Comparison of ENCODE assay signal across 8 cellular contexts in the genomic region with DNA sequence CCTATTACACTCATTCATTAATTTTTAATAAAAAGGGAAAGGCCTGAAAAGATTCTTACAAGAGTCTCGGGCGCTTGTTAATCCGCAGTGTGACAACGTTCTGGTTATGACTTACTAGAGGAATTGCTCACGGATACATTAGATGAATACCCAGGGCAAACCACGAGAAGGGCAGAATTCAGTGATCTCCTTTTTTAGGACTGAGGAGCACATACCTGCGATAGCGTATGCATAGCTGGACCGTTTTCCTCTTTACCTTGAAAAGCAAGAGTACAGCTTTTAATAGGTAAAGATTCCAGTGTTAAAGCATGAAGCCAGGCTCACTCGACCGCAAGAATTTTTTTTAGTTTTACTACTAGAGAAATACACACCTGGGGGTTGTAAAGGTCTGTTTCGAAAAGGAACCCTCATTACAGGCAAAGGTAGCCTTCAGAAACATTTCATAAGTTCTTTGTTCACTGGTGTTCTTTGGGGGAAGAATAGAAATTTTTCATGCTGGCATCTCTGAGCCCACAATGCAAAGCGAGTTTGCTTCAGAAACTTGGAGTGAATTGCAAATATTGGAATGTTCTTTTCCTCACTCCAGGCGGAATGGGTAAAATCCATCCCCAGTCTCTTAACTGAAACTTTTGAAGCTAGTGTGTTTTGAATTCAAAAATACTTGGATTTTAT. TPM values are rescaled to one million over a fixed set of nuclear protein-coding genes. Genes with fewer than 3 reads are reported as not detected.
DNase-seq lines count a peak whose midpoint lies in the region; ATAC-seq and TF ChIP-seq lines count a peak whose summit lies in the region.

No MANE protein-coding gene starts in this region.

- H3K27me3 ChIP-seq in PC-3 (ENCODE audit: low read length): no peaks in the 10 kb centered on the region
- H3K27me3 ChIP-seq in endocrine pancreas (ENCODE audit: control insufficient read depth, insufficient read depth, low read length): no peaks in the 10 kb centered on the region
- no peaks in the 10 kb centered on the region for H3K27me3 ChIP-seq in neural progenitor cell

- H3K9me3 ChIP-seq in PC-3 (ENCODE audit: low read length): no peaks in the 10 kb centered on the region
- no peaks in the 10 kb centered on the region for H3K9me3 ChIP-seq in endocrine pancreas (ENCODE audit: control insufficient read depth, low read length)
- no peaks in the 10 kb centered on the region for H3K9me3 ChIP-seq in neural progenitor cell (ENCODE audit: low read depth)

- H3K4me1 ChIP-seq in PC-3 (ENCODE audit: insufficient read depth, low read length) (peaks cover 31% of the 10 kb centered on the region), endocrine pancreas (ENCODE audit: control insufficient read depth, insufficient read depth, low read length) (peaks cover 6% of the 10 kb centered on the region), neural progenitor cell (peaks cover 23% of the 10 kb centered on the region)

- H3K27ac ChIP-seq in PC-3 (ENCODE audit: low read length) (peak overlapping the region; percentile 87), neural progenitor cell (peak overlapping the region; percentile 100)

- H3K4me2 ChIP-seq in PC-3 (ENCODE audit: low read length): peak overlapping the region; percentile 89
- peak overlapping the region; percentile 78 for H3K4me2 ChIP-seq in neural progenitor cell

- H3F3A ChIP-seq in PC-3 (ENCODE audit: low read length, unreplicated experiment) (peaks cover 11% of the 10 kb centered on the region), neural progenitor cell (ENCODE audit: low read depth) (peaks cover 19% of the 10 kb centered on the region)

- peaks cover 50% of the 10 kb centered on the region for H4K20me1 ChIP-seq in PC-3 (ENCODE audit: low read length)
- peaks cover 17% of the 10 kb centered on the region for H4K20me1 ChIP-seq in neural progenitor cell (ENCODE audit: low read depth)

- CTCF ChIA-PET in PC-3 (lab: Charles Lee): interaction anchor here (0.6 to 1.9 kb wide), 3 partner anchors 25 to 375 kb away, joined by 4 to 7 read pairs (median 4); a partner anchor contains a TSS

- TF ChIP-seq CTCF in PC-3 (conservative IDR thresholded peaks at IDR 0.05; ENCODE audit: low read depth, low read length) (no peak), neural progenitor cell (IDR thresholded peaks at IDR 0.05) (no peak)

- H3K27ac Mint-ChIP-seq in neural progenitor cell: peak overlapping the region; percentile 100

- H3K36me3 ChIP-seq in PC-3 (ENCODE audit: low read depth, low read length): peaks cover 24% of the 10 kb centered on the region
- no peaks in the 10 kb centered on the region for H3K36me3 ChIP-seq in endocrine pancreas (ENCODE audit: control insufficient read depth, insufficient read depth, low read length)
- H3K36me3 ChIP-seq in neural progenitor cell: peaks cover 24% of the 10 kb centered on the region

- H3K27me3 Mint-ChIP-seq in neural progenitor cell (ENCODE audit: insufficient read depth, low read depth): peaks cover 4% of the 10 kb centered on the region

- in situ Hi-C loops in G401 (cut with HindIII; ENCODE audit: low sequenced_read_pairs): no loop called here

- BruUV-seq in PC-3 (replicated peaks; lab: Mats Ljungman, UMichigan): TSS peak; percentile 49

- DNase-seq in G401 (ENCODE audit: low spot score): peak; percentile 55
- peak; percentile 33 for DNase-seq in PC-3
- no peak for DNase-seq in neural progenitor cell (ENCODE audit: low spot score)
- DNase-seq in activated CD8-positive, alpha-beta memory T cell treated with anti-CD3 and anti-CD28 coated beads for 24 hours: no peak
- no peak for DNase-seq in HPDE6-E6E7 (ENCODE audit: extremely low spot score)
- no peak for DNase-seq in stimulated activated CD4-positive, alpha-beta T cell treated with anti-CD3 and anti-CD28 coated beads, Interleukin-15, amount 100 ng/mL, for 24 hours

- peaks cover 23% of the 10 kb centered on the region for H3K4me1 Mint-ChIP-seq in neural progenitor cell

- H3K36me3 Mint-ChIP-seq in neural progenitor cell: peaks cover 43% of the 10 kb centered on the region

- H3K9me2 ChIP-seq in PC-3 (replicated peaks; ENCODE audit: low read length): no peaks in the 10 kb centered on the region

- peak overlapping the region; percentile 90 for H3K4me3 ChIP-seq in PC-3 (ENCODE audit: low read length)
- H3K4me3 ChIP-seq in endocrine pancreas (ENCODE audit: control insufficient read depth, insufficient read depth, low read length): peak overlapping the region; percentile 94
- peak overlapping the region; percentile 94 for H3K4me3 ChIP-seq in neural progenitor cell

- ATAC-seq in GM21825 (IDR thresholded peaks at IDR 0.05; ENCODE audit: unreplicated experiment) (peak; percentile 4), PC-3 (no peak; the same call in 1 of the 2 replicates)

- peak overlapping the region; percentile 96 for H3K9ac ChIP-seq in PC-3 (ENCODE audit: low read length)
- peak overlapping the region; percentile 74 for H3K9ac ChIP-seq in endocrine pancreas (ENCODE audit: control insufficient read depth, insufficient read depth, low read length)
- peak overlapping the region; percentile 99 for H3K9ac ChIP-seq in neural progenitor cell

- peak overlapping the region; percentile 91 for H2AFZ ChIP-seq in PC-3 (ENCODE audit: low read length)
- H2AFZ ChIP-seq in neural progenitor cell (replicated peaks): peak overlapping the region; percentile 40

- POLR2A ChIA-PET in PC-3 (lab: Charles Lee; ENCODE audit: unreplicated experiment): interaction anchor here (0.5 to 0.9 kb wide), 3 partner anchors 42 to 224 kb away, joined by 3 to 8 read pairs (median 5); a partner anchor contains a TSS

- peak overlapping the region; percentile 97 for H3K4me3 Mint-ChIP-seq in neural progenitor cell

- H3K9me3 Mint-ChIP-seq in neural progenitor cell: peaks cover 13% of the 10 kb centered on the region

- intact Hi-C loops in PC-3 (cut with micrococcal nuclease): loop anchor here (2.0 kb wide), 1 partner anchor 18 kb away; no protein-coding TSS in a partner anchor

- H3K79me2 ChIP-seq in PC-3 (ENCODE audit: low read length): peaks cover 63% of the 10 kb centered on the region
- H3K79me2 ChIP-seq in neural progenitor cell (ENCODE audit: low read depth): peaks cover 58% of the 10 kb centered on the region

RNA-seq across cellular contexts. Expression of a gene that starts 0.9 kb away (rescaled TPM):
- total RNA-seq in G401 (2014; rRNA removed; shearing (Covaris generic)): 17.6 and 33.1 TPM in 2 replicates
- total RNA-seq in PC-3 (2014; rRNA removed): 73.9 and 75.9 TPM in 2 replicates
- total RNA-seq in neural progenitor cell (ENCODE audit: low replicate concordance): 72.6 and 125 TPM in 2 replicates

RNA-seq across cellular contexts. Expression of a gene that starts 25.4 kb away (rescaled TPM):
- total RNA-seq in G401 (2014; rRNA removed; shearing (Covaris generic)): 8.0 and 12.8 TPM in 2 replicates
- 21.9 and 22.5 TPM in 2 replicates for total RNA-seq in PC-3 (2014; rRNA removed)
- total RNA-seq in neural progenitor cell (ENCODE audit: low replicate concordance): 19.9 and 32.6 TPM in 2 replicates

RNA-seq across cellular contexts. Expression of a gene that starts 25.5 kb away (rescaled TPM):
- 14.8 and 20.7 TPM in 2 replicates for total RNA-seq in G401 (2014; rRNA removed; shearing (Covaris generic))
- total RNA-seq in PC-3 (2014; rRNA removed) (45.9 and 47.1 TPM in 2 replicates), neural progenitor cell (ENCODE audit: low replicate concordance) (62.3 and 82.0 TPM in 2 replicates)

Comparison
In these comparisons a context has a peak if more than half of its experiments do, and no peak if none do; other contexts are left out.
1. DNase-seq: peak in G401 (single experiment) and PC-3 (single experiment); none in neural progenitor cell (single experiment), activated CD8-positive, alpha-beta memory T cell treated with anti-CD3 and anti-CD28 coated beads for 24 hours (single experiment), HPDE6-E6E7 (single experiment) and stimulated activated CD4-positive, alpha-beta T cell treated with anti-CD3 and anti-CD28 coated beads, Interleukin-15, amount 100 ng/mL, for 24 hours (single experiment).
2. Peak in every context shown above with its lines, with median percentiles within 50 percentile points of each other: H3K4me3 ChIP-seq and H3K9ac ChIP-seq.